In genomic region chr12:99381992-99382391, GRCh38 we compare ENCODE assay signal across 13 cellular contexts.
A peak's percentile ranks its signal among the peaks of the same experiment; 100 is the strongest.
DNase-seq lines count a peak whose midpoint lies in the region; ATAC-seq and TF ChIP-seq lines count a peak whose summit lies in the region.
"Had no signal": no experiment of that assay in that cellular context is flagged by ENCODE, and none has a peak within 500 bp of the region (broad histone marks: within the 10 kb centered on the region; RNA-seq: fewer than 3 reads in every experiment).

No MANE protein-coding gene starts in this region.

- intact Hi-C loops in colonic mucosa (cut with DNase I): no loop called here

- no peak overlapping the region for H3K9ac ChIP-seq in colonic mucosa (ENCODE audit: low read depth in 2 of 2, low read length in 2 of 2)

- WGBS in upper lobe of left lung, 2 donors: 82 to 90% methylated on average over 2 of the region's 2 CpGs

- H3K9me3 ChIP-seq in colonic mucosa: no peaks in the 10 kb centered on the region
- no peaks in the 10 kb centered on the region for H3K9me3 ChIP-seq in upper lobe of left lung
- H3K9me3 ChIP-seq: MG63 had no signal

- DNase-seq in GM13976 (ENCODE audit: low spot score) (peak; percentile 22), HS-5 (ENCODE audit: low read depth) (peak; percentile 8), colonic mucosa (no peak), upper lobe of left lung (no peak), NCI-H1092 treated with DMSO at 0.1 percent for 48 hours (lab: John Stamatoyannopoulos, UW) (no peak), mucosa of gallbladder (ENCODE audit: low spot score) (no peak)
- DNase-seq: activated CD4-positive, alpha-beta T cell treated with anti-CD3 and anti-CD28 coated beads for 1 hour; activated naive CD8-positive, alpha-beta T cell treated with anti-CD3 and anti-CD28 coated beads, Interleukin-2, amount 50 U/mL, for 24 hours; CD8-positive, alpha-beta T cell; MG63 had no signal

- ATAC-seq in GM19395 (IDR thresholded peaks at IDR 0.05; ENCODE audit: unreplicated experiment): peak; percentile 80
- peak; percentile 92 for ATAC-seq in HG02870 (IDR thresholded peaks at IDR 0.05; ENCODE audit: unreplicated experiment)
- ATAC-seq in upper lobe of left lung (ENCODE audit: low FRiP score in 2 of 2): no peak
- ATAC-seq: activated naive CD8-positive, alpha-beta T cell treated with anti-CD3 and anti-CD28 coated beads, Interleukin-2, amount 50 U/mL, for 24 hours; CD8-positive, alpha-beta T cell had no signal

- no peak overlapping the region for H3K27ac ChIP-seq in colonic mucosa
- no peak overlapping the region for H3K27ac ChIP-seq in upper lobe of left lung
- H3K27ac ChIP-seq: epithelial cell of prostate had no signal

- TF ChIP-seq CTCF in GM13976 (IDR thresholded peaks at IDR 0.05; ENCODE audit: borderline replicate concordance, control extremely low read depth, extremely low read depth, insufficient read depth, missing control alignments): no peak
- no peak for TF ChIP-seq CTCF in colonic mucosa (IDR thresholded peaks at IDR 0.05)
- no peak for TF ChIP-seq CTCF in upper lobe of left lung (IDR thresholded peaks at IDR 0.05)

- in situ Hi-C loops in GM13976 (cut with MboI; ENCODE audit: low sequenced_read_pairs, unreplicated experiment): loop anchor here (10.0 to 25.0 kb wide), 3 partner anchors 243 to 383 kb away; no protein-coding TSS in a partner anchor

- H3K36me3 ChIP-seq in colonic mucosa (no peaks in the 10 kb centered on the region), upper lobe of left lung (no peaks in the 10 kb centered on the region)
- H3K36me3 ChIP-seq: MG63 had no signal

- TF ChIP-seq EP300 in upper lobe of left lung (IDR thresholded peaks at IDR 0.05): no peak

- H3K27me3 ChIP-seq in colonic mucosa (no peaks in the 10 kb centered on the region), upper lobe of left lung (no peaks in the 10 kb centered on the region)
- H3K27me3 ChIP-seq: MG63 had no signal

- TF ChIP-seq POLR2A in upper lobe of left lung (IDR thresholded peaks at IDR 0.05): no peak

- H3K4me1 ChIP-seq in colonic mucosa (no peaks in the 10 kb centered on the region), upper lobe of left lung (no peaks in the 10 kb centered on the region)

- H3K4me3 ChIP-seq in colonic mucosa (no peak overlapping the region), upper lobe of left lung (no peak overlapping the region)
- H3K4me3 ChIP-seq: MG63 had no signal

Comparison
In these comparisons a context has a peak if more than half of its experiments do, and no peak if none do; other contexts are left out.
1. DNase-seq: peak in GM13976 (single experiment) and HS-5 (single experiment); none in colonic mucosa (single experiment), upper lobe of left lung (0 of 2), NCI-H1092 treated with DMSO at 0.1 percent for 48 hours (single experiment) and mucosa of gallbladder (single experiment).
2. ATAC-seq: peak in GM19395 (single experiment) and HG02870 (single experiment); none in upper lobe of left lung (0 of 2).